ENCODE assay signal across 31 cellular contexts in the genomic region with DNA sequence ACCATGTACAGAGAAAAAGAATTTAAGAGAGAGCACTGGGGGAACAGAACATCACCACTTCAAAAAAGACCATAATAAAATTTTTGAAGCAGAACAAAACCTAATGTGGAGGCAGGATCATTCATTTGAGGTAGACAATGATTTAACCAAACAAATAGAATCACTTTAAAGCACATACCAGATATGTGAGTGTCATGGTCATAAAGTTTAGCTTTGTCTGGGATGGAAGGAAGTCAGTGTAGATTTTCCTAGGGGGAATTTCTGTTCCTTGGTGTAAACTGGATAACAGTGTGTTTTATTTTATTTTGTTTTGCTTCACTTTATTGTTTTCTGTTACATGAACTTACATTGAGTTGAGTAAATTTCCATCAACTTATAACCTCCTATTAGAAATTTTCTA.
DNase-seq lines count a peak whose midpoint lies in the region; ATAC-seq and TF ChIP-seq lines count a peak whose summit lies in the region.
"Had no signal": no experiment of that assay in that cellular context is flagged by ENCODE, and none has a peak within 500 bp of the region (broad histone marks: within the 10 kb centered on the region; RNA-seq: fewer than 3 reads in every experiment).

No MANE protein-coding gene starts in this region.

- BruUV-seq in MCF 10A (replicated peaks; lab: Mats Ljungman, UMichigan): no TSS peak

- in situ Hi-C loops in brain microvascular endothelial cell (cut with HindIII; ENCODE audit: low pct_ligation_motif_present, low sequenced_read_pairs): no loop called here

- no peak for ATAC-seq in upper lobe of left lung (ENCODE audit: low FRiP score in 2 of 2)
- ATAC-seq: activated CD4-positive, alpha-beta T cell treated with anti-CD3 and anti-CD28 coated beads for 36 hours; heart left ventricle; natural killer cell treated with Interleukin-12 subunit alpha and Interleukin-12 subunit beta and Interleukin-15 and Interleukin-18, amount 100 ng/mL, for 72 hours; right cardiac atrium had no signal

- H3K36me3 ChIP-seq in breast epithelium (peaks cover 11% of the 10 kb centered on the region), ascending aorta (peaks cover 35 to 91% of the 10 kb centered on the region in 2 donors), upper lobe of left lung (peaks cover 4 to 61% (median 16%) of the 10 kb centered on the region in 4 donors), brain microvascular endothelial cell (replicated peaks) (peaks cover 56% of the 10 kb centered on the region)

- peak overlapping the region; percentile 35 for H3K27ac Mint-ChIP-seq in MCF 10A (ENCODE audit: low read depth, unreplicated experiment)
- H3K27ac Mint-ChIP-seq: activated CD4-positive, alpha-beta T cell treated with anti-CD3 and anti-CD28 coated beads for 36 hours; activated naive CD8-positive, alpha-beta T cell treated with anti-CD3 and anti-CD28 coated beads for 36 hours; CD4-positive, alpha-beta T cell; natural killer cell treated with Interleukin-12 subunit alpha and Interleukin-12 subunit beta and Interleukin-15 and Interleukin-18, amount 100 ng/mL, for 72 hours had no signal

- no peak for DNase-seq in MCF 10A (ENCODE audit: unreplicated experiment)
- DNase-seq in breast epithelium (ENCODE audit: low spot score in 2 of 2): no peak
- DNase-seq in ascending aorta (ENCODE audit: low spot score in 2 of 2): no peak
- peak; percentile 74 for DNase-seq in kidney glomerular epithelial cell (lab: John Stamatoyannopoulos, UW)
- no peak for DNase-seq in posterior vena cava (ENCODE audit: low spot score)
- DNase-seq in NCI-H345 (lab: John Stamatoyannopoulos, UW): no peak
- no peak for DNase-seq in upper lobe of left lung
- no peak for DNase-seq in brain microvascular endothelial cell
- DNase-seq: 8988T; activated CD4-positive, alpha-beta T cell treated with anti-CD3 and anti-CD28 coated beads for 36 hours; activated effector memory CD4-positive, alpha-beta T cell treated with anti-CD3 and anti-CD28 coated beads, Interleukin-2, amount 50 U/mL, for 16 hours; activated naive CD8-positive, alpha-beta T cell treated with anti-CD3 and anti-CD28 coated beads for 36 hours; activated T-cell treated with anti-CD3 and anti-CD28 coated beads for 4 hours; AML-193; CD4-positive, alpha-beta T cell; cerebellar nuclear complex; dorsolateral prefrontal cortex; GOT3; heart left ventricle; Kasumi-1; kidney; lower lobe of right lung; NCI-H1048; NCI-H187; NCI-H2171 treated with DMSO at 0.1 percent for 48 hours; NCI-H526; right cardiac atrium; stimulated activated naive CD4-positive, alpha-beta T cell had no signal

- CTCF ChIA-PET in MCF 10A (lab: Yijun Ruan, JAX): no interaction called here

- TF ChIP-seq EP300 in upper lobe of left lung (IDR thresholded peaks at IDR 0.05): no peak

- H3K4me3 Mint-ChIP-seq in MCF 10A (ENCODE audit: unreplicated experiment): no peak overlapping the region
- H3K4me3 Mint-ChIP-seq: activated CD4-positive, alpha-beta T cell treated with anti-CD3 and anti-CD28 coated beads for 36 hours; activated naive CD8-positive, alpha-beta T cell treated with anti-CD3 and anti-CD28 coated beads for 36 hours; CD4-positive, alpha-beta T cell; natural killer cell treated with Interleukin-12 subunit alpha and Interleukin-12 subunit beta and Interleukin-15 and Interleukin-18, amount 100 ng/mL, for 72 hours had no signal

- peaks cover 9% of the 10 kb centered on the region for H3K9me3 Mint-ChIP-seq in MCF 10A (ENCODE audit: unreplicated experiment)

- H3K27me3 ChIP-seq in breast epithelium (no peaks in the 10 kb centered on the region), ascending aorta (no peaks in the 10 kb centered on the region), upper lobe of left lung (no peaks in the 10 kb centered on the region), brain microvascular endothelial cell (replicated peaks) (no peaks in the 10 kb centered on the region)
- H3K27me3 ChIP-seq: dorsolateral prefrontal cortex, heart left ventricle, suprapubic skin had no signal

- H3K9me3 ChIP-seq in breast epithelium: peaks cover 7 to 20% of the 10 kb centered on the region in 2 donors
- H3K9me3 ChIP-seq in ascending aorta: peaks cover 8 to 23% of the 10 kb centered on the region in 2 donors
- peaks cover 18 to 25% (median 21%) of the 10 kb centered on the region in 4 donors for H3K9me3 ChIP-seq in upper lobe of left lung

- H3K4me3 ChIP-seq in breast epithelium (no peak overlapping the region), ascending aorta (no peak overlapping the region), upper lobe of left lung (no peak overlapping the region), brain microvascular endothelial cell (ENCODE audit: low read depth, low read length) (no peak overlapping the region)
- H3K4me3 ChIP-seq: dorsolateral prefrontal cortex, heart left ventricle, lower lobe of right lung, suprapubic skin had no signal

- no peaks in the 10 kb centered on the region for H3K27me3 Mint-ChIP-seq in MCF 10A (ENCODE audit: insufficient read depth, unreplicated experiment)
- H3K27me3 Mint-ChIP-seq: activated CD4-positive, alpha-beta T cell treated with anti-CD3 and anti-CD28 coated beads for 36 hours; activated naive CD8-positive, alpha-beta T cell treated with anti-CD3 and anti-CD28 coated beads for 36 hours; CD4-positive, alpha-beta T cell; natural killer cell treated with Interleukin-12 subunit alpha and Interleukin-12 subunit beta and Interleukin-15 and Interleukin-18, amount 100 ng/mL, for 72 hours had no signal

- peaks cover 0 to 10% of the 10 kb centered on the region in 2 donors for H3K4me1 ChIP-seq in breast epithelium
- peaks cover 3 to 27% of the 10 kb centered on the region in 2 donors for H3K4me1 ChIP-seq in ascending aorta
- H3K4me1 ChIP-seq in upper lobe of left lung: peaks cover 4 to 22% (median 11%) of the 10 kb centered on the region in 4 donors
- H3K4me1 ChIP-seq: suprapubic skin had no signal

- intact Hi-C loops in MCF 10A (cut with micrococcal nuclease) (no loop called here), breast epithelium (cut with DNase I; ENCODE audit: low total_unique reads) (no loop called here), ascending aorta (cut with DNase I) (no loop called here), posterior vena cava (cut with DNase I) (no loop called here)

- POLR2A ChIA-PET in MCF 10A (lab: Yijun Ruan, JAX): interaction anchor here (0.6 to 1.2 kb wide), 2 partner anchors 33 to 107 kb away, joined by 3 to 4 read pairs; no protein-coding TSS in a partner anchor

- no peak overlapping the region for H3K27ac ChIP-seq in breast epithelium
- peak overlapping the region; percentile 68 to 70 for H3K27ac ChIP-seq in ascending aorta
- no peak overlapping the region for H3K27ac ChIP-seq in upper lobe of left lung
- no peak overlapping the region for H3K27ac ChIP-seq in brain microvascular endothelial cell
- H3K27ac ChIP-seq: lower lobe of right lung, parathyroid adenoma, suprapubic skin had no signal

- no peak for TF ChIP-seq CTCF in MCF 10A (IDR thresholded peaks at IDR 0.05; ENCODE audit: unreplicated experiment)
- TF ChIP-seq CTCF in breast epithelium (IDR thresholded peaks at IDR 0.05): no peak
- no peak for TF ChIP-seq CTCF in ascending aorta (IDR thresholded peaks at IDR 0.05)
- no peak for TF ChIP-seq CTCF in upper lobe of left lung (IDR thresholded peaks at IDR 0.05)
- no peak for TF ChIP-seq CTCF in brain microvascular endothelial cell (IDR thresholded peaks at IDR 0.05; ENCODE audit: low read depth, low read length, missing control alignments)

- H3K4me1 Mint-ChIP-seq in MCF 10A (ENCODE audit: insufficient read depth, unreplicated experiment): peaks cover 21% of the 10 kb centered on the region
- H3K4me1 Mint-ChIP-seq: activated CD4-positive, alpha-beta T cell treated with anti-CD3 and anti-CD28 coated beads for 36 hours; activated naive CD8-positive, alpha-beta T cell treated with anti-CD3 and anti-CD28 coated beads for 36 hours had no signal

- H3K36me3 Mint-ChIP-seq in MCF 10A (ENCODE audit: insufficient read depth, unreplicated experiment): peaks cover 97% of the 10 kb centered on the region

- TF ChIP-seq POLR2A in breast epithelium (IDR thresholded peaks at IDR 0.05) (no peak), upper lobe of left lung (IDR thresholded peaks at IDR 0.05) (no peak)

Comparison
In these comparisons a context has a peak if more than half of its experiments do, and no peak if none do; other contexts are left out.
1. H3K27ac ChIP-seq: peak in ascending aorta (2 of 2); none in breast epithelium (0 of 2), upper lobe of left lung (0 of 4) and brain microvascular endothelial cell (single experiment).